In genomic region chr12:12639995-12640394, GRCh38 we compare ENCODE assay signal across 5 cellular contexts. TPM values are rescaled to one million over a fixed set of nuclear protein-coding genes. Genes with fewer than 3 reads are reported as not detected.
"Had no signal": no experiment of that assay in that cellular context is flagged by ENCODE, and none has a peak within 500 bp of the region (broad histone marks: within the 10 kb centered on the region; RNA-seq: fewer than 3 reads in every experiment).

No MANE protein-coding gene starts in this region.

RNA-seq across cellular contexts. Expression of gene GPR19, which starts 56.0 kb away (rescaled TPM):
- total RNA-seq: osteocyte, posterior vena cava, prostate gland, psoas muscle, right atrium auricular region had no signal
